Comparison of ENCODE assay signal across 20 cellular contexts in genomic region chr5:78178356-78178755, GRCh38.
DNase-seq lines count a peak whose midpoint lies in the region; ATAC-seq, FAIRE-seq and TF ChIP-seq lines count a peak whose summit lies in the region.
"Had no signal": no experiment of that assay in that cellular context is flagged by ENCODE, and none has a peak within 500 bp of the region (broad histone marks: within the 10 kb centered on the region; RNA-seq: fewer than 3 reads in every experiment).

No MANE protein-coding gene starts in this region.

- TF ChIP-seq POLR2A in HepG2 (IDR thresholded peaks at IDR 0.05; ENCODE audit: insufficient read depth in 1 of 2, low read depth in 2 of 2, low read length in 2 of 2) (no peak), right lobe of liver (IDR thresholded peaks at IDR 0.05) (no peak)

- no peak overlapping the region for H3K4me2 ChIP-seq in HepG2 (ENCODE audit: low read depth, low read length)
- H3K4me2 ChIP-seq: BLaER1 had no signal

- TF ChIP-seq EP300 in HepG2 (IDR thresholded peaks at IDR 0.05; ENCODE audit: low read depth in 2 of 2, low read length in 2 of 2) (no peak), HepG2 (CRISPR knock-in tag; IDR thresholded peaks at IDR 0.05; ENCODE audit: borderline replicate concordance) (no peak)

- TF ChIP-seq RAD21 in HepG2 (CRISPR knock-in tag; IDR thresholded peaks at IDR 0.05), result no peak

- intact Hi-C loops in HepG2 (cut with micrococcal nuclease; ENCODE audit: unreplicated experiment), result no loop called here
- intact Hi-C loops in right lobe of liver (cut with DNase I), result no loop called here

- POLR2A ChIA-PET in HepG2 (lab: Yijun Ruan, JAX), result no interaction called here

- BruUV-seq in HepG2 (replicated peaks; lab: Mats Ljungman, UMichigan), result no TSS peak

- H3K27me3 ChIP-seq in HepG2 (ENCODE audit: control insufficient read depth in 1 of 2, insufficient read depth in 2 of 2, low read length in 2 of 2) (no peaks in the 10 kb centered on the region), right lobe of liver (no peaks in the 10 kb centered on the region)
- H3K27me3 ChIP-seq: BE2C, BLaER1 had no signal

- H2AFZ ChIP-seq in HepG2 (ENCODE audit: low read length), result no peak overlapping the region

- 98% methylated on average over 5 of the region's 5 CpGs for WGBS in HepG2 (ENCODE audit: low lambda C conversion rate)
- WGBS in right lobe of liver (ENCODE audit: insufficient coverage, low coverage, low lambda C conversion rate, missing lambda C conversion rate), result 100% methylated on average over 4 of the region's 5 CpGs

- no peak overlapping the region for H3K9ac ChIP-seq in HepG2 (ENCODE audit: insufficient read depth, low read depth, low read length)
- H3K9ac ChIP-seq: BLaER1 had no signal

- DNase-seq in HepG2 (ENCODE audit: low spot score), result peak; percentile 24
- no peak for DNase-seq in right lobe of liver
- peak; percentile 7 for DNase-seq in globus pallidus (ENCODE audit: low spot score)
- no peak for DNase-seq in foreskin fibroblast
- no peak for DNase-seq in NCI-H1105 (lab: John Stamatoyannopoulos, UW)
- DNase-seq: 8988T; ACHN; BE2C; C1 segment of cervical spinal cord; Caco-2; Calu3; CD4-positive, alpha-beta memory T cell; CD4-positive, CD25-positive, alpha-beta regulatory T cell; CD8-positive, alpha-beta memory T cell; DMS79 treated with DMSO at 0.1 percent for 48 hours; GF-D8 had no signal

- H3K36me3 ChIP-seq in HepG2 (replicated peaks in 1 of 2; ENCODE audit: control insufficient read depth in 1 of 2, insufficient read depth in 2 of 2, low read length in 2 of 2) (peaks cover 5 to 30% of the 10 kb centered on the region in 2 experiments; a peak in 4 of 5 replicates), right lobe of liver (peaks cover 0 to 6% (median 2%) of the 10 kb centered on the region in 4 donors)

- H4K20me1 ChIP-seq in HepG2 (ENCODE audit: insufficient read depth, low read length), result no peaks in the 10 kb centered on the region
- H4K20me1 ChIP-seq: BLaER1 had no signal

- ATAC-seq in HepG2 (no peak), right lobe of liver (no peak)

- H3K4me1 ChIP-seq in HepG2 (ENCODE audit: insufficient read depth, low read length), result no peaks in the 10 kb centered on the region
- no peaks in the 10 kb centered on the region for H3K4me1 ChIP-seq in right lobe of liver
- H3K4me1 ChIP-seq: BE2C, BLaER1, Caco-2 had no signal

- peaks cover 3% of the 10 kb centered on the region for H3K79me2 ChIP-seq in HepG2 (ENCODE audit: insufficient read depth, low read length)

- H3K9me3 ChIP-seq in HepG2 (ENCODE audit: low read length) (no peaks in the 10 kb centered on the region), right lobe of liver (no peaks in the 10 kb centered on the region)
- H3K9me3 ChIP-seq: BE2C, Caco-2 had no signal

- in situ Hi-C loops in HepG2 (cut with HindIII; ENCODE audit: extremely low pct_ligation_motif_present, low pct_unique_long_range_greater_than_20kb), result no loop called here

- FAIRE-seq in HepG2 (lab: Jason Lieb, UNC), result no peak
- FAIRE-seq: D721Med, GM12891, GM19239 had no signal

- H3K4me3 ChIP-seq in HepG2 (replicated peaks in 1 of 3; ENCODE audit: insufficient read depth in 1 of 3, low read depth in 2 of 3, low read length in 3 of 3) (no peak overlapping the region), right lobe of liver (no peak overlapping the region), foreskin fibroblast (ENCODE audit: low read depth in 1 of 2, low read length in 2 of 2) (no peak overlapping the region)
- H3K4me3 ChIP-seq: BLaER1 had no signal

- H3K27ac ChIP-seq in HepG2 (ENCODE audit: extremely low read length, insufficient read depth, low read length) (no peak overlapping the region), right lobe of liver (no peak overlapping the region)
- H3K27ac ChIP-seq: BLaER1 had no signal

- TF ChIP-seq CTCF in HepG2 (CRISPR knock-in tag; IDR thresholded peaks at IDR 0.05) (no peak), right lobe of liver (IDR thresholded peaks at IDR 0.05) (no peak), foreskin fibroblast (IDR thresholded peaks at IDR 0.05; ENCODE audit: low read depth, low read length) (no peak)

- CTCF ChIA-PET in HepG2 (lab: Yijun Ruan, JAX; ENCODE audit: low intra/inter-chr PET ratio, low total read pairs), result no interaction called here

TF ChIP-seq in HepG2, 621 proteins besides CTCF, POLR2A, EP300 and RAD21:
- TF ChIP-seq HNRNPK (IDR thresholded peaks at IDR 0.05; ENCODE audit: low read depth, low read length, poor library complexity, severe bottlenecking), result no peak
- TF ChIP-seq SOX13 (IDR thresholded peaks at IDR 0.05), result no peak
- peak in 1 of 2 experiments; percentile 76; a peak in 2 of 4 replicates for TF ChIP-seq SOX13 (CRISPR knock-in tag; conservative IDR thresholded peaks at IDR 0.05 in 1 of 2, IDR thresholded peaks at IDR 0.05 in 1 of 2)
- no peak for TF ChIP-seq NCOA1 (CRISPR knock-in tag; IDR thresholded peaks at IDR 0.05)
- TF ChIP-seq ZMYM2 (CRISPR knock-in tag; IDR thresholded peaks at IDR 0.05), result peak; percentile 68; the same call in 1 of the 2 replicates
- TF ChIP-seq GFI1 (CRISPR knock-in tag; IDR thresholded peaks at IDR 0.05; ENCODE audit: borderline replicate concordance), result no peak
- peak; percentile 87 for TF ChIP-seq ZNF460 (CRISPR knock-in tag; IDR thresholded peaks at IDR 0.05; ENCODE audit: borderline replicate concordance)
- TF ChIP-seq ZNF710 (CRISPR knock-in tag; IDR thresholded peaks at IDR 0.05; ENCODE audit: borderline replicate concordance), result no peak
- peak; percentile 66 for TF ChIP-seq POGZ (CRISPR knock-in tag; IDR thresholded peaks at IDR 0.05)
- TF ChIP-seq MED1 (CRISPR knock-in tag; IDR thresholded peaks at IDR 0.05), result no peak
- peak; percentile 12; the same call in 1 of the 2 replicates for TF ChIP-seq SOX5 (CRISPR knock-in tag; IDR thresholded peaks at IDR 0.05; ENCODE audit: borderline replicate concordance)
- TF ChIP-seq SOX6 (IDR thresholded peaks at IDR 0.05), result no peak
- TF ChIP-seq SOX6 (CRISPR knock-in tag; IDR thresholded peaks at IDR 0.05), result peak; percentile 19; the same call in 1 of the 2 replicates
- no peak for TF ChIP-seq HDAC2 (CRISPR knock-in tag; IDR thresholded peaks at IDR 0.05)
- TF ChIP-seq ZMYM4 (CRISPR knock-in tag; IDR thresholded peaks at IDR 0.05), result 0 out of 2 replicates have a peak, but pooled peaks have one; percentile 15
- TF ChIP-seq KDM3A (CRISPR knock-in tag; IDR thresholded peaks at IDR 0.05; ENCODE audit: low read depth), result no peak

Comparison
In these comparisons a context has a peak if more than half of its experiments do, and no peak if none do; other contexts are left out.
1. DNase-seq: peak in HepG2 (single experiment) and globus pallidus (single experiment); none in right lobe of liver (0 of 3), foreskin fibroblast (0 of 2) and NCI-H1105 (single experiment).